Comparison of ENCODE assay signal across 1 cellular context in genomic region chr1:174021611-174022079, GRCh38.
TF ChIP-seq lines count a peak whose summit lies in the region.

No MANE protein-coding gene starts in this region.

TF ChIP-seq in K562, 482 proteins besides CTCF, POLR2A, EP300 and RAD21 (continued from another document and continues in another):
- no peak for TF ChIP-seq ZBTB40 (IDR thresholded peaks at IDR 0.05)
- TF ChIP-seq ZBTB40 (CRISPR knock-in tag; IDR thresholded peaks at IDR 0.05) = no peak
- no peak for TF ChIP-seq CHD4 (IDR thresholded peaks at IDR 0.05; ENCODE audit: insufficient read depth, insufficient replicate concordance, low read depth, low read length, poor library complexity, severe bottlenecking)
- no peak for TF ChIP-seq KDM5B (IDR thresholded peaks at IDR 0.05; ENCODE audit: insufficient replicate concordance, low read depth, low read length)
- no peak for TF ChIP-seq ZNF175 (CRISPR knock-in tag; IDR thresholded peaks at IDR 0.05; ENCODE audit: low read depth)
- TF ChIP-seq NR4A1 (CRISPR knock-in tag; IDR thresholded peaks at IDR 0.05) = no peak
- TF ChIP-seq NR4A1 (tag; IDR thresholded peaks at IDR 0.05) = no peak
- TF ChIP-seq TSHZ1 (CRISPR knock-in tag; IDR thresholded peaks at IDR 0.05) = no peak
- no peak for TF ChIP-seq ATF4 (CRISPR knock-in tag; IDR thresholded peaks at IDR 0.05)
- TF ChIP-seq NBN (IDR thresholded peaks at IDR 0.05; ENCODE audit: low read depth) = 0 out of 2 replicates have a peak, but pooled peaks have one; percentile 27
- TF ChIP-seq PML (IDR thresholded peaks at IDR 0.05; ENCODE audit: low read length) = no peak
- no peak for TF ChIP-seq MLX (CRISPR knock-in tag; conservative IDR thresholded peaks at IDR 0.05)
- TF ChIP-seq EWSR1 (IDR thresholded peaks at IDR 0.05; ENCODE audit: borderline replicate concordance, low read depth, partially characterized antibody) = no peak
- no peak; the same call in 1 of the 2 replicates for TF ChIP-seq CREM (IDR thresholded peaks at IDR 0.05; ENCODE audit: low read depth)
- no peak for TF ChIP-seq MBD2 (IDR thresholded peaks at IDR 0.05; ENCODE audit: borderline replicate concordance, low read depth)
- no peak for TF ChIP-seq MTA3 (IDR thresholded peaks at IDR 0.05; ENCODE audit: borderline replicate concordance)
- no peak for TF ChIP-seq ZNF398 (CRISPR knock-in tag; IDR thresholded peaks at IDR 0.05)
- no peak for TF ChIP-seq E2F8 (IDR thresholded peaks at IDR 0.05; ENCODE audit: low read depth, partially characterized antibody)
- TF ChIP-seq TCF7L2 (IDR thresholded peaks at IDR 0.05; ENCODE audit: low read depth, low read length) = no peak
- TF ChIP-seq ID3 (CRISPR knock-in tag; IDR thresholded peaks at IDR 0.05) = no peak
- peak; percentile 67 for TF ChIP-seq ID3 (tag; IDR thresholded peaks at IDR 0.05)
- no peak for TF ChIP-seq ATF2 (CRISPR knock-in tag; IDR thresholded peaks at IDR 0.05)
- no peak for TF ChIP-seq ZC3H8 (IDR thresholded peaks at IDR 0.05)
- no peak for TF ChIP-seq ZNF592 (IDR thresholded peaks at IDR 0.05)
